ENCODE assay signal across 8 cellular contexts in the genomic region with DNA sequence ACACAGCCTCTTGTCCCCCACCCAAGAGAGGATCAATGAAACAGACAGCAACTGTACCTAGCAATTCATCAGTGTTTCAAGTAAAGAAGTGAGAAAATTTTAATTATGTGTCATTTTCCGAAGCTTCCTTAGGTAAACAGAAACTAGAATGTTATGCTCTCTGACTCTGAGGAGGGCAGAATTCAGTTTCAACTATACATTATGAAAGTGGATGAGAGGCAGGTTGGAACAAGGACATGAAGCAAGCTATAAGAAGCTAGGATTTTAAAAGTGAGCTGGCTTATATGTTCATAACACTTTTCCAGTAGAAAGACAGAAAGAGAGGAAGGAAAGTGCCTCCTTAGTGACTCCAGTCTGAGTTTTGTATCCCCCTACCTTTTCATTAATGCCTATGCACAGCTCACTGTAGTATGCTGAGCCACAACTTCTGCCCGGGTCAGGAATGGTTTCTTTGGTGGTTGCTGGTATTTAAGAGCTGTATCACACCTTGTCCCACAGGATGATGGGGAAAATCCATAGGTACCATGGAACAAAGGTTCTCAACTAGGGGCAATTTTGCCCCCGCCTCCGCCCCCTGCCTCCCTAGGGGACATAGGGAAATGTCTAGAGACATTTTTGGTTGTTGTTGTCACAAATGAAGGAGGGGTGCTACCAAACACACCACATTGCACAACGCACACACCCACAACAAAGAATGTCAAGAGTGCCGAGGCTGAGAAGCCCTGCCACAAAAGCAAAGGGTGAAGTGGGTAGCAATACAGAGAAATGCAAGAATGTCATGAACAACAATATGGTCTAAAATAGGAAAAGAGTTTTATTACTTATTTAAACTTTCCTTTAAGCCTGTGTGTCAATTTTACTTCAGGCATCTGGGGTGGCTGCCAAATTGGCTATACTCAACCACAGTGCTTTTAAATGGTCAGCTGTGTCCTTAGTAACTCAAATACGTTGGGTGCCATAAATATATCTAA.
DNase-seq lines count a peak whose midpoint lies in the region; ATAC-seq and TF ChIP-seq lines count a peak whose summit lies in the region.

No MANE protein-coding gene starts in this region.

- no peak overlapping the region for H3K4me2 ChIP-seq in mesenchymal stem cell (ENCODE audit: low read length, poor library complexity, severe bottlenecking)

- POLR2A ChIA-PET in CD4-positive, alpha-beta T cell (lab: Charles Lee) = no interaction called here

- no peak for DNase-seq in CD4-positive, alpha-beta T cell
- DNase-seq in fibroblast of gingiva (ENCODE audit: low read depth) = peak; percentile 31
- DNase-seq in mesenchymal stem cell = no peak
- no peak for DNase-seq in testis
- no peak for DNase-seq in NCI-H1436 (lab: John Stamatoyannopoulos, UW)
- DNase-seq in NCI-H1694 treated with DMSO at 0.1 percent for 48 hours (lab: John Stamatoyannopoulos, UW) = no peak

- no peak overlapping the region for H2AFZ ChIP-seq in mesenchymal stem cell (ENCODE audit: low read depth, low read length)

- H3K27ac ChIP-seq in CD4-positive, alpha-beta T cell (ENCODE audit: low read depth, low read length) = no peak overlapping the region
- H3K27ac ChIP-seq in mesenchymal stem cell (ENCODE audit: low read length, poor library complexity, severe bottlenecking) (no peak overlapping the region), testis (no peak overlapping the region)

- H3K9ac ChIP-seq in mesenchymal stem cell (ENCODE audit: low read length) = no peak overlapping the region

- 81% methylated on average over 3 of the region's 7 CpGs for WGBS in mesenchymal stem cell
- 86 to 91% methylated on average over 7 of the region's 7 CpGs for WGBS in testis, 2 donors

- no peak for TF ChIP-seq CTCF in CD4-positive, alpha-beta T cell (IDR thresholded peaks at IDR 0.05)
- no peak for TF ChIP-seq CTCF in testis (IDR thresholded peaks at IDR 0.05)

- no peak for TF ChIP-seq POLR2A in testis (IDR thresholded peaks at IDR 0.05)

- no peak overlapping the region for H3K23ac ChIP-seq in mesenchymal stem cell (ENCODE audit: low read length in 2 of 2)

- H3K79me1 ChIP-seq in mesenchymal stem cell (replicated peaks; ENCODE audit: low read length, poor library complexity, severe bottlenecking) = peaks cover 6% of the 10 kb centered on the region

- H2BK15ac ChIP-seq in mesenchymal stem cell (ENCODE audit: low read depth, poor library complexity, severe bottlenecking) = no peak overlapping the region

- no peak overlapping the region for H2BK120ac ChIP-seq in mesenchymal stem cell (ENCODE audit: low read depth, low read length)

- H3K14ac ChIP-seq in mesenchymal stem cell (ENCODE audit: low read length in 2 of 2) = no peak overlapping the region

- no peak overlapping the region for H2AK5ac ChIP-seq in mesenchymal stem cell (ENCODE audit: low read length, severe bottlenecking)

- H3K9me3 Mint-ChIP-seq in CD4-positive, alpha-beta T cell = no peaks in the 10 kb centered on the region

- no peaks in the 10 kb centered on the region for H3K36me3 ChIP-seq in mesenchymal stem cell (ENCODE audit: control insufficient read depth in 1 of 2, insufficient read depth in 2 of 2, low read depth in 1 of 2, low read length in 2 of 2)
- no peaks in the 10 kb centered on the region for H3K36me3 ChIP-seq in testis (ENCODE audit: low read depth, missing control alignments)

- H3K4me1 Mint-ChIP-seq in CD4-positive, alpha-beta T cell (ENCODE audit: low read depth) = peaks cover 30% of the 10 kb centered on the region

- H3K27ac Mint-ChIP-seq in CD4-positive, alpha-beta T cell = peak overlapping the region; percentile 52

- CTCF ChIA-PET in CD4-positive, alpha-beta T cell (lab: Charles Lee) = no interaction called here

- no peak overlapping the region for H3K4me3 Mint-ChIP-seq in CD4-positive, alpha-beta T cell

- no peak overlapping the region for H2BK5ac ChIP-seq in mesenchymal stem cell (ENCODE audit: low read depth, low read length, poor library complexity, severe bottlenecking)

- no peak overlapping the region for H4K8ac ChIP-seq in mesenchymal stem cell (ENCODE audit: low read length)

- H3K27me3 Mint-ChIP-seq in CD4-positive, alpha-beta T cell = no peaks in the 10 kb centered on the region

- no peak overlapping the region for H2BK12ac ChIP-seq in mesenchymal stem cell (ENCODE audit: low read length in 2 of 2)

- no peak for ATAC-seq in CD4-positive, alpha-beta T cell (ENCODE audit: poor library complexity)
- ATAC-seq in GM19467 (IDR thresholded peaks at IDR 0.05; ENCODE audit: unreplicated experiment) (peak; percentile 75), HG03469 (IDR thresholded peaks at IDR 0.05; ENCODE audit: unreplicated experiment) (peak; percentile 55)

- no peak overlapping the region for H4K91ac ChIP-seq in mesenchymal stem cell (ENCODE audit: low read length)

- H3K4me1 ChIP-seq in mesenchymal stem cell (ENCODE audit: control insufficient read depth, insufficient read depth, low read depth, low read length) (peaks cover 4% of the 10 kb centered on the region), testis (no peaks in the 10 kb centered on the region)

- no peak overlapping the region for H3K18ac ChIP-seq in mesenchymal stem cell (ENCODE audit: low read depth in 1 of 2, low read length in 2 of 2)

- no peaks in the 10 kb centered on the region for H3K27me3 ChIP-seq in CD4-positive, alpha-beta T cell (ENCODE audit: control insufficient read depth, insufficient read depth, low read length)
- H3K27me3 ChIP-seq in mesenchymal stem cell (ENCODE audit: control insufficient read depth in 1 of 2, insufficient read depth in 1 of 2, low read length in 2 of 2) (no peaks in the 10 kb centered on the region), testis (no peaks in the 10 kb centered on the region)

- H3K9me3 ChIP-seq in CD4-positive, alpha-beta T cell (ENCODE audit: control insufficient read depth, low read length) = no peaks in the 10 kb centered on the region
- no peaks in the 10 kb centered on the region for H3K9me3 ChIP-seq in mesenchymal stem cell (ENCODE audit: control insufficient read depth, low read length)
- H3K9me3 ChIP-seq in testis = no peaks in the 10 kb centered on the region

- no peak overlapping the region for H3K4me3 ChIP-seq in mesenchymal stem cell (ENCODE audit: insufficient read depth in 1 of 2, low read depth in 1 of 2, low read length in 2 of 2)
- no peak overlapping the region for H3K4me3 ChIP-seq in testis

- peaks cover 13% of the 10 kb centered on the region for H3K36me3 Mint-ChIP-seq in CD4-positive, alpha-beta T cell (ENCODE audit: low read depth)

- H3K4ac ChIP-seq in mesenchymal stem cell (ENCODE audit: low read depth in 1 of 2, low read length in 2 of 2) = no peak overlapping the region

- intact Hi-C loops in CD4-positive, alpha-beta T cell (cut with DNase I, micrococcal nuclease) = no loop called here
- intact Hi-C loops in testis (cut with DNase I; ENCODE audit: low total_unique reads) = no loop called here
